1 cellular context compared by ENCODE assay signal in genomic region chr10:72248477-72249151, GRCh38.
TF ChIP-seq lines count a peak whose summit lies in the region.

No MANE protein-coding gene starts in this region.

TF ChIP-seq in HepG2, 621 proteins besides CTCF, POLR2A, EP300 and RAD21 (continued from another document and continues in another):
- TF ChIP-seq, protein P1, sequence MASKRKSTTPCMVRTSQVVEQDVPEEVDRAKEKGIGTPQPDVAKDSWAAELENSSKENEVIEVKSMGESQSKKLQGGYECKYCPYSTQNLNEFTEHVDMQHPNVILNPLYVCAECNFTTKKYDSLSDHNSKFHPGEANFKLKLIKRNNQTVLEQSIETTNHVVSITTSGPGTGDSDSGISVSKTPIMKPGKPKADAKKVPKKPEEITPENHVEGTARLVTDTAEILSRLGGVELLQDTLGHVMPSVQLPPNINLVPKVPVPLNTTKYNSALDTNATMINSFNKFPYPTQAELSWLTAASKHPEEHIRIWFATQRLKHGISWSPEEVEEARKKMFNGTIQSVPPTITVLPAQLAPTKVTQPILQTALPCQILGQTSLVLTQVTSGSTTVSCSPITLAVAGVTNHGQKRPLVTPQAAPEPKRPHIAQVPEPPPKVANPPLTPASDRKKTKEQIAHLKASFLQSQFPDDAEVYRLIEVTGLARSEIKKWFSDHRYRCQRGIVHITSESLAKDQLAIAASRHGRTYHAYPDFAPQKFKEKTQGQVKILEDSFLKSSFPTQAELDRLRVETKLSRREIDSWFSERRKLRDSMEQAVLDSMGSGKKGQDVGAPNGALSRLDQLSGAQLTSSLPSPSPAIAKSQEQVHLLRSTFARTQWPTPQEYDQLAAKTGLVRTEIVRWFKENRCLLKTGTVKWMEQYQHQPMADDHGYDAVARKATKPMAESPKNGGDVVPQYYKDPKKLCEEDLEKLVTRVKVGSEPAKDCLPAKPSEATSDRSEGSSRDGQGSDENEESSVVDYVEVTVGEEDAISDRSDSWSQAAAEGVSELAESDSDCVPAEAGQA (IDR thresholded peaks at IDR 0.05; ENCODE audit: low read depth), result no peak
- TF ChIP-seq, protein P1 (CRISPR knock-in tag; IDR thresholded peaks at IDR 0.05; ENCODE audit: borderline replicate concordance), result no peak
- TF ChIP-seq TFDP2 (CRISPR knock-in tag; IDR thresholded peaks at IDR 0.05) (0 out of 2 replicates have a peak, but pooled peaks have one; percentile 33), ZNF740 (CRISPR knock-in tag; IDR thresholded peaks at IDR 0.05) (0 out of 2 replicates have a peak, but pooled peaks have one; percentile 17), ZSCAN29 (CRISPR knock-in tag; conservative IDR thresholded peaks at IDR 0.05) (no peak), ZNF318 (CRISPR knock-in tag; IDR thresholded peaks at IDR 0.05) (no peak), FOXJ3 (CRISPR knock-in tag; IDR thresholded peaks at IDR 0.05; ENCODE audit: borderline replicate concordance) (0 out of 2 replicates have a peak, but pooled peaks have one; percentile 21), ZNF678 (CRISPR knock-in tag; IDR thresholded peaks at IDR 0.05) (no peak), ZNF207 (IDR thresholded peaks at IDR 0.05; ENCODE audit: borderline replicate concordance) (no peak), ZSCAN31 (CRISPR knock-in tag; IDR thresholded peaks at IDR 0.05; ENCODE audit: low read depth) (peak; percentile 31; the same call in 1 of the 2 replicates), NFE2 (CRISPR knock-in tag; IDR thresholded peaks at IDR 0.05) (no peak), MZF1 (CRISPR knock-in tag; IDR thresholded peaks at IDR 0.05; ENCODE audit: borderline replicate concordance) (no peak), FIP1L1 (IDR thresholded peaks at IDR 0.05; ENCODE audit: borderline replicate concordance, insufficient read depth, low read depth, low read length) (no peak), ZNF17 (CRISPR knock-in tag; IDR thresholded peaks at IDR 0.05) (no peak), HOXA9 (CRISPR knock-in tag; IDR thresholded peaks at IDR 0.05; ENCODE audit: borderline replicate concordance) (no peak), TIGD3 (CRISPR knock-in tag; IDR thresholded peaks at IDR 0.05; ENCODE audit: borderline replicate concordance) (no peak), YEATS2 (CRISPR knock-in tag; IDR thresholded peaks at IDR 0.05; ENCODE audit: borderline replicate concordance) (peak; percentile 65; the same call in 1 of the 2 replicates), ZNF570 (CRISPR knock-in tag; IDR thresholded peaks at IDR 0.05; ENCODE audit: borderline replicate concordance) (no peak), MAFF (IDR thresholded peaks at IDR 0.05; ENCODE audit: low read depth, low read length) (no peak), ZNF441 (CRISPR knock-in tag; IDR thresholded peaks at IDR 0.05; ENCODE audit: borderline replicate concordance) (no peak), FOSL2 (CRISPR knock-in tag; IDR thresholded peaks at IDR 0.05) (0 out of 2 replicates have a peak, but pooled peaks have one; percentile 26), JUN (CRISPR knock-in tag; IDR thresholded peaks at IDR 0.05) (no peak), ZNF772 (CRISPR knock-in tag; IDR thresholded peaks at IDR 0.05) (0 out of 2 replicates have a peak, but pooled peaks have one; percentile 53), ZSCAN20 (CRISPR knock-in tag; IDR thresholded peaks at IDR 0.05; ENCODE audit: borderline replicate concordance) (peak; percentile 71; the same call in 1 of the 2 replicates), KAT8 (CRISPR knock-in tag; IDR thresholded peaks at IDR 0.05) (peak; percentile 57; the same call in 1 of the 2 replicates), RXRB (CRISPR knock-in tag; IDR thresholded peaks at IDR 0.05; ENCODE audit: borderline replicate concordance) (peak; percentile 47; the same call in 1 of the 2 replicates), ZNF709 (CRISPR knock-in tag; IDR thresholded peaks at IDR 0.05) (no peak), SMARCE1 (IDR thresholded peaks at IDR 0.05; ENCODE audit: borderline replicate concordance) (no peak), ZNF337 (CRISPR knock-in tag; IDR thresholded peaks at IDR 0.05; ENCODE audit: borderline replicate concordance, low read depth) (peak; percentile 50; the same call in 1 of the 2 replicates), NCOA5 (CRISPR knock-in tag; IDR thresholded peaks at IDR 0.05) (no peak), ARNT (IDR thresholded peaks at IDR 0.05) (no peak), ZFP62 (CRISPR knock-in tag; IDR thresholded peaks at IDR 0.05) (no peak), ZFP36L1 (CRISPR knock-in tag; IDR thresholded peaks at IDR 0.05) (no peak), SUZ12 (IDR thresholded peaks at IDR 0.05; ENCODE audit: low read depth, low read length) (no peak), HDAC2 (CRISPR knock-in tag; IDR thresholded peaks at IDR 0.05) (no peak; the same call in 1 of the 2 replicates)
- TF ChIP-seq, protein P2, sequence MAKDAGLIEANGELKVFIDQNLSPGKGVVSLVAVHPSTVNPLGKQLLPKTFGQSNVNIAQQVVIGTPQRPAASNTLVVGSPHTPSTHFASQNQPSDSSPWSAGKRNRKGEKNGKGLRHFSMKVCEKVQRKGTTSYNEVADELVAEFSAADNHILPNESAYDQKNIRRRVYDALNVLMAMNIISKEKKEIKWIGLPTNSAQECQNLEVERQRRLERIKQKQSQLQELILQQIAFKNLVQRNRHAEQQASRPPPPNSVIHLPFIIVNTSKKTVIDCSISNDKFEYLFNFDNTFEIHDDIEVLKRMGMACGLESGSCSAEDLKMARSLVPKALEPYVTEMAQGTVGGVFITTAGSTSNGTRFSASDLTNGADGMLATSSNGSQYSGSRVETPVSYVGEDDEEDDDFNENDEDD (CRISPR knock-in tag; IDR thresholded peaks at IDR 0.05; ENCODE audit: borderline replicate concordance), result no peak
- TF ChIP-seq, protein P3, sequence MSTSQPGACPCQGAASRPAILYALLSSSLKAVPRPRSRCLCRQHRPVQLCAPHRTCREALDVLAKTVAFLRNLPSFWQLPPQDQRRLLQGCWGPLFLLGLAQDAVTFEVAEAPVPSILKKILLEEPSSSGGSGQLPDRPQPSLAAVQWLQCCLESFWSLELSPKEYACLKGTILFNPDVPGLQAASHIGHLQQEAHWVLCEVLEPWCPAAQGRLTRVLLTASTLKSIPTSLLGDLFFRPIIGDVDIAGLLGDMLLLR (CRISPR knock-in tag; IDR thresholded peaks at IDR 0.05), result no peak
- TF ChIP-seq, protein P4, sequence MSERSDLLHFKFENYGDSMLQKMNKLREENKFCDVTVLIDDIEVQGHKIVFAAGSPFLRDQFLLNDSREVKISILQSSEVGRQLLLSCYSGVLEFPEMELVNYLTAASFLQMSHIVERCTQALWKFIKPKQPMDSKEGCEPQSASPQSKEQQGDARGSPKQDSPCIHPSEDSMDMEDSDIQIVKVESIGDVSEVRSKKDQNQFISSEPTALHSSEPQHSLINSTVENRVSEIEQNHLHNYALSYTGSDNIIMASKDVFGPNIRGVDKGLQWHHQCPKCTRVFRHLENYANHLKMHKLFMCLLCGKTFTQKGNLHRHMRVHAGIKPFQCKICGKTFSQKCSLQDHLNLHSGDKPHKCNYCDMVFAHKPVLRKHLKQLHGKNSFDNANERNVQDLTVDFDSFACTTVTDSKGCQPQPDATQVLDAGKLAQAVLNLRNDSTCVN (CRISPR knock-in tag; IDR thresholded peaks at IDR 0.05; ENCODE audit: borderline replicate concordance), result no peak
- TF ChIP-seq, protein P5, sequence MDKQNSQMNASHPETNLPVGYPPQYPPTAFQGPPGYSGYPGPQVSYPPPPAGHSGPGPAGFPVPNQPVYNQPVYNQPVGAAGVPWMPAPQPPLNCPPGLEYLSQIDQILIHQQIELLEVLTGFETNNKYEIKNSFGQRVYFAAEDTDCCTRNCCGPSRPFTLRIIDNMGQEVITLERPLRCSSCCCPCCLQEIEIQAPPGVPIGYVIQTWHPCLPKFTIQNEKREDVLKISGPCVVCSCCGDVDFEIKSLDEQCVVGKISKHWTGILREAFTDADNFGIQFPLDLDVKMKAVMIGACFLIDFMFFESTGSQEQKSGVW (CRISPR knock-in tag; IDR thresholded peaks at IDR 0.05; ENCODE audit: borderline replicate concordance), result no peak
- TF ChIP-seq, protein P6, sequence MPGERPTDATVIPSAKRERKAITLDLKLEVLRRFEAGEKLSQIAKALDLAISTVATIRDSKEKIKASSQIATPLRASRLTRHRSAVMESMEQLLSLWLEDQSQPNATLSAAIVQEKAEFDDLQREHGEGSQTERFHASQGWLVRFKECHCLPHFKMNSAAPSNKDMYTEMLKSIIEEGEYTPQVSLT (CRISPR knock-in tag; IDR thresholded peaks at IDR 0.05; ENCODE audit: borderline replicate concordance, low read depth), result no peak
